ENCODE assay signal across 9 cellular contexts in genomic region chr4:186669159-186669720, GRCh38. TPM values are rescaled to one million over a fixed set of nuclear protein-coding genes. Genes with fewer than 3 reads are reported as not detected.
DNase-seq lines count a peak whose midpoint lies in the region; ATAC-seq and TF ChIP-seq lines count a peak whose summit lies in the region.
"Had no signal": no experiment of that assay in that cellular context is flagged by ENCODE, and none has a peak within 500 bp of the region (broad histone marks: within the 10 kb centered on the region; RNA-seq: fewer than 3 reads in every experiment).

No MANE protein-coding gene starts in this region.

- no peaks in the 10 kb centered on the region for H3K36me3 Mint-ChIP-seq in activated CD4-positive, alpha-beta memory T cell treated with anti-CD3 and anti-CD28 coated beads for 36 hours

- CTCF ChIA-PET in RWPE1 (lab: Yijun Ruan, JAX), result interaction anchor here (0.5 to 1.2 kb wide), 3 partner anchors 27 to 221 kb away, joined by 3 read pairs; no protein-coding TSS in a partner anchor
- CTCF ChIA-PET in activated CD4-positive, alpha-beta memory T cell treated with anti-CD3 and anti-CD28 coated beads for 36 hours (lab: Charles Lee), result no interaction called here

- H3K4me1 Mint-ChIP-seq in activated CD4-positive, alpha-beta memory T cell treated with anti-CD3 and anti-CD28 coated beads for 36 hours (ENCODE audit: low read depth), result no peaks in the 10 kb centered on the region

- TF ChIP-seq CTCF in GM12873 (IDR thresholded peaks at IDR 0.05; ENCODE audit: insufficient read depth, low read depth, low read length, missing control alignments) (peak; percentile 7), RWPE1 (conservative IDR thresholded peaks at IDR 0.05; ENCODE audit: low read depth) (peak; percentile 63), fibroblast of villous mesenchyme (IDR thresholded peaks at IDR 0.05; ENCODE audit: insufficient read depth, low read depth, low read length) (peak; percentile 45)

- no peak for ATAC-seq in HG03097 (IDR thresholded peaks at IDR 0.05; ENCODE audit: low FRiP score, unreplicated experiment)
- ATAC-seq in GM21381 (IDR thresholded peaks at IDR 0.05; ENCODE audit: unreplicated experiment), result no peak
- no peak for ATAC-seq in GM18505 (IDR thresholded peaks at IDR 0.05; ENCODE audit: unreplicated experiment)

- intact Hi-C loops in activated CD4-positive, alpha-beta memory T cell treated with anti-CD3 and anti-CD28 coated beads for 36 hours (cut with micrococcal nuclease), result no loop called here

- peaks cover 4% of the 10 kb centered on the region for H3K9me3 Mint-ChIP-seq in activated CD4-positive, alpha-beta memory T cell treated with anti-CD3 and anti-CD28 coated beads for 36 hours

- H3K27ac Mint-ChIP-seq in activated CD4-positive, alpha-beta memory T cell treated with anti-CD3 and anti-CD28 coated beads for 36 hours, result no peak overlapping the region

- no peak overlapping the region for H3K4me3 Mint-ChIP-seq in activated CD4-positive, alpha-beta memory T cell treated with anti-CD3 and anti-CD28 coated beads for 36 hours

- POLR2A ChIA-PET in RWPE1 (lab: Yijun Ruan, JAX; ENCODE audit: low non-redundant PET), result no interaction called here
- POLR2A ChIA-PET in activated CD4-positive, alpha-beta memory T cell treated with anti-CD3 and anti-CD28 coated beads for 36 hours (lab: Charles Lee), result no interaction called here

- DNase-seq in RWPE1 (ENCODE audit: low spot score), result peak; percentile 24
- peak; percentile 79 for DNase-seq in fibroblast of villous mesenchyme (ENCODE audit: low read depth)
- DNase-seq in pons (ENCODE audit: low spot score), result peak; percentile 79
- no peak for DNase-seq in activated CD4-positive, alpha-beta memory T cell treated with anti-CD3 and anti-CD28 coated beads for 36 hours

- peak overlapping the region; percentile 76 for H3K27ac ChIP-seq in RWPE1
- H3K27ac ChIP-seq: upper lobe of left lung had no signal

- H3K27me3 Mint-ChIP-seq in activated CD4-positive, alpha-beta memory T cell treated with anti-CD3 and anti-CD28 coated beads for 36 hours, result no peaks in the 10 kb centered on the region

- TF ChIP-seq POLR2A in GM18505 (IDR thresholded peaks at IDR 0.05; ENCODE audit: borderline replicate concordance, extremely low read depth, insufficient read depth, insufficient read length), result no peak

- peak overlapping the region; percentile 9 for H3K4me3 ChIP-seq in fibroblast of villous mesenchyme (ENCODE audit: low read depth, low read length)
- H3K4me3 ChIP-seq: upper lobe of left lung had no signal

RNA-seq across cellular contexts. Expression of gene FAT1, which starts 54.4 kb away (rescaled TPM):
- 306 and 454 TPM in 2 replicates for total RNA-seq in fibroblast of villous mesenchyme
- total RNA-seq in activated CD4-positive, alpha-beta memory T cell treated with anti-CD3 and anti-CD28 coated beads for 36 hours, result not detected

Comparison
In these comparisons a context has a peak if more than half of its experiments do, and no peak if none do; other contexts are left out.
1. CTCF ChIP-seq: peak in every context shown above with its lines; median percentile 63 in RWPE1; 45 in fibroblast of villous mesenchyme; 7 in GM12873.
2. RNA of gene FAT1, which starts 54.4 kb away (total RNA-seq): 306 to 454 TPM in fibroblast of villous mesenchyme; not detected in activated CD4-positive, alpha-beta memory T cell treated with anti-CD3 and anti-CD28 coated beads for 36 hours; every median in the first group is over 100 times any median in the second.